Comparison of ENCODE assay signal across 19 cellular contexts in the genomic region with DNA sequence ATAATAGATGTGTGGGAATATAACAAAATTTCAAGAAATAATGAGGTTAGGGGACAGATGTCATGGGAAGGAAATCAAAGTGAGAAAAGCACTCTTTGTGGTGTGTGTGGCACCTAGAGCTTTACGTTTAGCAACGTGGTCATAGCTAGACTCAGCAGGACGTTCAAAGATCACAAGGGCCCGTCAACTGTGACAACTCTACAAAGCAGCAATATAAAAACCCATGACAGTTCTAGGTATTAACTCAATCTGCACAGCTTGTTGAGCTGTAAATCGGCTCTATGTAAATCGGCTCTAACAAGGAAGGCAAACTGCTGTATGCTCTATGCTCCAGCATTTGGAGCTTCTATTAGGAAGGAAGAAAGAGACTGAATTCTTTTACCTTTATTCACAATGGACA.
A peak's percentile ranks its signal among the peaks of the same experiment; 100 is the strongest.
DNase-seq lines count a peak whose midpoint lies in the region; ATAC-seq, FAIRE-seq and TF ChIP-seq lines count a peak whose summit lies in the region.
"Had no signal": no experiment of that assay in that cellular context is flagged by ENCODE, and none has a peak within 500 bp of the region (broad histone marks: within the 10 kb centered on the region; RNA-seq: fewer than 3 reads in every experiment).

No MANE protein-coding gene starts in this region.

- no peak overlapping the region for H3K4me3 Mint-ChIP-seq in memory B cell
- no peak overlapping the region for H3K4me3 Mint-ChIP-seq in type B pancreatic cell
- H3K4me3 Mint-ChIP-seq: neural progenitor cell had no signal

- no peak for FAIRE-seq in small intestine (lab: Jason Lieb, UNC)
- FAIRE-seq: colon, endothelial cell of umbilical vein, kidney had no signal

- 71 to 90% (median 72%) methylated on average over 6 of the region's 6 CpGs for WGBS in small intestine, 3 donors

- no peak for ATAC-seq in memory B cell (ENCODE audit: low read depth)
- no peak for ATAC-seq in GM21717 (IDR thresholded peaks at IDR 0.05; ENCODE audit: unreplicated experiment)
- ATAC-seq: stimulated activated naive CD8-positive, alpha-beta T cell treated with anti-CD3 and anti-CD28 coated beads, Interleukin-15, Interleukin-2, amounts not matched to agents 100 U/mL and 50 U/mL, for 24 hours had no signal

- H3K36me3 Mint-ChIP-seq in memory B cell (peaks cover 31% of the 10 kb centered on the region), type B pancreatic cell (peaks cover 49% of the 10 kb centered on the region)

- no peaks in the 10 kb centered on the region for H3K27me3 Mint-ChIP-seq in memory B cell
- no peaks in the 10 kb centered on the region for H3K27me3 Mint-ChIP-seq in type B pancreatic cell

- H3K4me1 ChIP-seq in cardiac muscle cell (ENCODE audit: low read depth) (peaks cover 18% of the 10 kb centered on the region), ascending aorta (peaks cover 3 to 22% of the 10 kb centered on the region in 2 donors), small intestine (ENCODE audit: control insufficient read depth in 2 of 2, insufficient read depth in 1 of 2, low read depth in 1 of 2, low read length in 1 of 2) (no peaks in the 10 kb centered on the region)

- no peaks in the 10 kb centered on the region for H3K27me3 ChIP-seq in cardiac muscle cell
- H3K27me3 ChIP-seq in ascending aorta = no peaks in the 10 kb centered on the region
- no peaks in the 10 kb centered on the region for H3K27me3 ChIP-seq in small intestine (ENCODE audit: control insufficient read depth in 2 of 2, insufficient read depth in 2 of 2, low read length in 2 of 2)
- H3K27me3 ChIP-seq: neural progenitor cell had no signal

- H3K27ac Mint-ChIP-seq in memory B cell = peak overlapping the region; percentile 26
- no peak overlapping the region for H3K27ac Mint-ChIP-seq in type B pancreatic cell
- H3K27ac Mint-ChIP-seq: neural progenitor cell had no signal

- H3K4me1 Mint-ChIP-seq in memory B cell = peaks cover 5% of the 10 kb centered on the region
- H3K4me1 Mint-ChIP-seq in type B pancreatic cell (ENCODE audit: unreplicated experiment) = peaks cover 16% of the 10 kb centered on the region

- intact Hi-C loops in cardiac septum (cut with DNase I) (no loop called here), ascending aorta (cut with DNase I) (no loop called here)

- H3K27ac ChIP-seq in cardiac muscle cell (peak overlapping the region; percentile 27), ascending aorta (peak overlapping the region; percentile 12 to 33), substantia nigra (ENCODE audit: low read depth, low read length, poor library complexity, severe bottlenecking) (peak overlapping the region; percentile 39), small intestine (ENCODE audit: low read depth in 1 of 2, low read length in 1 of 2) (no peak overlapping the region)
- H3K27ac ChIP-seq: neural progenitor cell had no signal

- H3K4me3 ChIP-seq in cardiac muscle cell (no peak overlapping the region), ascending aorta (no peak overlapping the region), small intestine (ENCODE audit: low read depth in 1 of 2, low read length in 2 of 2) (no peak overlapping the region)
- H3K4me3 ChIP-seq: neural progenitor cell had no signal

- peaks cover 48% of the 10 kb centered on the region for H3K36me3 ChIP-seq in cardiac muscle cell
- H3K36me3 ChIP-seq in ascending aorta = peaks cover 31 to 53% of the 10 kb centered on the region in 2 donors
- peaks cover 11 to 27% of the 10 kb centered on the region in 2 donors for H3K36me3 ChIP-seq in small intestine (ENCODE audit: control insufficient read depth in 2 of 2, insufficient read depth in 2 of 2, low read length in 2 of 2)

- DNase-seq in cardiac muscle cell (ENCODE audit: low read depth in 1 of 2, low spot score in 1 of 2) = no peak
- DNase-seq in cardiac septum (ENCODE audit: low spot score) = no peak
- no peak for DNase-seq in ascending aorta (ENCODE audit: low spot score in 2 of 2)
- no peak for DNase-seq in memory B cell (ENCODE audit: low spot score in 2 of 2)
- DNase-seq in substantia nigra (lab: John Stamatoyannopoulos, UW) = no peak
- no peak for DNase-seq in small intestine
- no peak for DNase-seq in type B pancreatic cell (ENCODE audit: extremely low spot score, unreplicated experiment)
- DNase-seq: amniotic stem cell; hippocampal formation; KBM-7; kidney; mammary epithelial cell; NCI-H1092; NCI-H510A treated with DMSO at 0.1 percent for 48 hours; stimulated activated naive CD8-positive, alpha-beta T cell treated with anti-CD3 and anti-CD28 coated beads, Interleukin-15, Interleukin-2, amounts not matched to agents 100 U/mL and 50 U/mL, for 24 hours had no signal

- TF ChIP-seq CTCF in cardiac muscle cell (IDR thresholded peaks at IDR 0.05; ENCODE audit: low read depth, low read length) (no peak), ascending aorta (IDR thresholded peaks at IDR 0.05) (no peak), type B pancreatic cell (conservative IDR thresholded peaks at IDR 0.05) (no peak)

- H3K9me3 ChIP-seq in cardiac muscle cell (ENCODE audit: low read depth) (no peaks in the 10 kb centered on the region), ascending aorta (no peaks in the 10 kb centered on the region), small intestine (ENCODE audit: control insufficient read depth, low read depth) (no peaks in the 10 kb centered on the region)

- no peaks in the 10 kb centered on the region for H3K9me3 Mint-ChIP-seq in memory B cell
- H3K9me3 Mint-ChIP-seq in type B pancreatic cell = no peaks in the 10 kb centered on the region
- H3K9me3 Mint-ChIP-seq: neural progenitor cell had no signal

Comparison
In these comparisons a context has a peak if more than half of its experiments do, and no peak if none do; other contexts are left out.
1. H3K27ac ChIP-seq: peak in cardiac muscle cell (single experiment), ascending aorta (2 of 2) and substantia nigra (single experiment); none in small intestine (0 of 2).